12 cellular contexts compared by ENCODE assay signal in the genomic region with DNA sequence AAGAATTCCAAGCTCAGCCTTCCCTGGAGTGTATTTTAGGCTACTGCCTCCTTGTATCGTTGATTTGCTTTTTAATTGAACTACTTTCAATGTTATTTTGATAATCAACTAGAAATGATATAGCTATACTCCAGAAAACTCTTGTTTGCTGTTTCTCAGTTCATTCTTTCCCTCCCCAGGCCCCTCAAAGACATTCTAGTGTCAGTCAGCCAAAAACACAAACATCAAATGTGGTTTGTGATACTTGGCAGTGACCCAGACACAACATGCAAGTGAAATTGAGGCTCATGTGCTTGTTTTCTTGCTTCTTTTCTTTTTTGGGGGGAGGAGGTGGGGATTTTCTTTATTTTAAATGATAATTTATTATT. TPM values are rescaled to one million over a fixed set of nuclear protein-coding genes. Genes with fewer than 3 reads are reported as not detected.
A peak's percentile ranks its signal among the peaks of the same experiment; 100 is the strongest.
DNase-seq lines count a peak whose midpoint lies in the region; ATAC-seq, FAIRE-seq and TF ChIP-seq lines count a peak whose summit lies in the region.
"Had no signal": no experiment of that assay in that cellular context is flagged by ENCODE, and none has a peak within 500 bp of the region (broad histone marks: within the 10 kb centered on the region; RNA-seq: fewer than 3 reads in every experiment).

No MANE protein-coding gene starts in this region.

- H3K9me3 Mint-ChIP-seq in glutamatergic neuron (ENCODE audit: unreplicated experiment) = no peaks in the 10 kb centered on the region

- no peaks in the 10 kb centered on the region for H3K4me1 Mint-ChIP-seq in glutamatergic neuron (ENCODE audit: low read depth, unreplicated experiment)

- H3K9me3 ChIP-seq in gastroesophageal sphincter (no peaks in the 10 kb centered on the region), sigmoid colon (no peaks in the 10 kb centered on the region)

- H3K36me3 ChIP-seq in gastroesophageal sphincter (no peaks in the 10 kb centered on the region), sigmoid colon (no peaks in the 10 kb centered on the region)
- H3K36me3 ChIP-seq: WERI-Rb-1 had no signal

- TF ChIP-seq CTCF in WI38 (IDR thresholded peaks at IDR 0.05; ENCODE audit: low read depth, low read length) (no peak), gastroesophageal sphincter (IDR thresholded peaks at IDR 0.05) (no peak), sigmoid colon (IDR thresholded peaks at IDR 0.05) (no peak), D721Med (IDR thresholded peaks at IDR 0.05; ENCODE audit: insufficient read depth, missing control alignments) (no peak), glutamatergic neuron (IDR thresholded peaks at IDR 0.05; ENCODE audit: partially characterized antibody, unreplicated experiment) (no peak)

- DNase-seq in EL (peak; percentile 59), sigmoid colon (no peak), NCI-H748 treated with DMSO at 0.1 percent for 48 hours (lab: John Stamatoyannopoulos, UW) (no peak), NCI-H2196 (lab: John Stamatoyannopoulos, UW; ENCODE audit: unreplicated experiment) (no peak), D721Med (ENCODE audit: insufficient read length, low spot score) (no peak), glutamatergic neuron (no peak)
- DNase-seq: activated naive CD4-positive, alpha-beta T cell; occipital lobe; WERI-Rb-1 had no signal

- intact Hi-C loops in sigmoid colon (cut with DNase I) = loop anchor here (5.0 kb wide), 1 partner anchor 125 kb away; no protein-coding TSS in a partner anchor

- H3K4me3 ChIP-seq in WI38 (ENCODE audit: low read depth, low read length) = peak overlapping the region; percentile 49
- H3K4me3 ChIP-seq in gastroesophageal sphincter = peak overlapping the region; percentile 24 to 30
- peak overlapping the region; percentile 15 to 87 (median 30) for H3K4me3 ChIP-seq in sigmoid colon

- H3K27ac ChIP-seq in gastroesophageal sphincter = peak overlapping the region in 3 of 4 donors; percentile 51 to 58 (median 53)
- H3K27ac ChIP-seq in sigmoid colon = peak overlapping the region; percentile 39 to 68 (median 62)
- H3K27ac ChIP-seq: foreskin keratinocyte, WERI-Rb-1 had no signal

- H3K27me3 ChIP-seq in gastroesophageal sphincter = no peaks in the 10 kb centered on the region
- no peaks in the 10 kb centered on the region for H3K27me3 ChIP-seq in sigmoid colon
- H3K27me3 ChIP-seq: foreskin keratinocyte had no signal

- TF ChIP-seq EP300 in gastroesophageal sphincter (IDR thresholded peaks at IDR 0.05) (no peak), sigmoid colon (IDR thresholded peaks at IDR 0.05) (no peak)

- TF ChIP-seq POLR2A in gastroesophageal sphincter (IDR thresholded peaks at IDR 0.05) (no peak), sigmoid colon (IDR thresholded peaks at IDR 0.05) (no peak)

- H3K36me3 Mint-ChIP-seq in glutamatergic neuron (ENCODE audit: unreplicated experiment) = no peaks in the 10 kb centered on the region

- ATAC-seq in gastroesophageal sphincter = no peak

- no peak for FAIRE-seq in D721Med (lab: Jason Lieb, UNC)

- H3K4me3 Mint-ChIP-seq in glutamatergic neuron (ENCODE audit: unreplicated experiment) = no peak overlapping the region

- H3K27ac Mint-ChIP-seq in glutamatergic neuron (ENCODE audit: unreplicated experiment) = no peak overlapping the region

- H3K4me1 ChIP-seq in gastroesophageal sphincter = peaks cover 0 to 85% (median 4%) of the 10 kb centered on the region in 3 donors
- peaks cover 0 to 82% (median 60%) of the 10 kb centered on the region in 4 donors for H3K4me1 ChIP-seq in sigmoid colon

- H3K27me3 Mint-ChIP-seq in glutamatergic neuron (ENCODE audit: unreplicated experiment) = peaks cover 6% of the 10 kb centered on the region

- 0 to 14% methylated on average over 1 of the region's 1 CpG for WGBS in gastroesophageal sphincter (ENCODE audit: low coverage in 1 of 2), 2 donors
- 60 to 68% methylated on average over 1 of the region's 1 CpG for WGBS in sigmoid colon, 2 donors

RNA-seq across cellular contexts. Expression of gene FAT4, which starts 7.6 kb away (rescaled TPM):
- total RNA-seq in gastroesophageal sphincter (10 to 100 TPM; 37.4 to 71.2 (median 41.1) TPM), sigmoid colon (10 to 100 TPM; 46.2 to 74.2 (median 61.4) TPM), glutamatergic neuron (ENCODE audit: unreplicated experiment) (6.8 TPM)
- polyA plus RNA-seq in sigmoid colon = 1 to 10 TPM in 1 of 3 donors, under 1 TPM in 2; under 0.01 to 1.3 (median under 0.01) TPM
